16 cellular contexts compared by ENCODE assay signal in the genomic region with DNA sequence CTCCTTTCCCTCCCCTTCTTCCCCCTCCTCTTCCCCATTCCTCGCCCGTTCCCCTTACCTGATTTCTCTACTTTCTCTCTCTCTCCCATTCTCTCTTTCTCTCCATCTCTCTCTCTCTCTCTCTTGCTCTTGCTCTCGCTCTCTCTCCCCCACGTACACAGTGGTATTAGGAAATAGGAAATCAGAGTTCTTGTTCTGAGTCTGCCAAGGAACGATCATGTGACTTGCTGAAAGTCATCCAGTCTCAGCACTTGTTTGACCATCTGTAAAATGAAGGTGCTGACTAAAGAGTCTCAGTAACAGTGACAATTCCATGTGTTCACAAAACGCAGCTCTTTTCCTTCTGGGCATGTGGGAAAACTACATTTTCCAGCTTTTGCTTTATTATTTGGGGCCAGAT.
DNase-seq lines count a peak whose midpoint lies in the region; ATAC-seq and TF ChIP-seq lines count a peak whose summit lies in the region.
"Had no signal": no experiment of that assay in that cellular context is flagged by ENCODE, and none has a peak within 500 bp of the region (broad histone marks: within the 10 kb centered on the region; RNA-seq: fewer than 3 reads in every experiment).

No MANE protein-coding gene starts in this region.

- CTCF ChIA-PET in BJ (lab: Yijun Ruan, JAX): interaction anchor here (1.0 kb wide), 1 partner anchor 37 kb away, joined by 3 read pairs; no protein-coding TSS in a partner anchor

- intact Hi-C loops in prostate gland (cut with DNase I): no loop called here

- ATAC-seq in GM21447 (IDR thresholded peaks at IDR 0.05; ENCODE audit: unreplicated experiment) (no peak), HG02610 (IDR thresholded peaks at IDR 0.05; ENCODE audit: unreplicated experiment) (no peak)
- ATAC-seq: activated CD8-positive, alpha-beta memory T cell treated with anti-CD3 and anti-CD28 coated beads, Interleukin-2, amount 10 ng/mL, durations not matched to agents 7 days and 5 days; activated naive CD4-positive, alpha-beta T cell treated with anti-CD3 and anti-CD28 coated beads, Interleukin-2, amount 50 U/mL, for 72 hours; CD8-positive, alpha-beta T cell had no signal

- no peaks in the 10 kb centered on the region for H3K27me3 ChIP-seq in BJ (ENCODE audit: control insufficient read depth, insufficient read depth, low read length)
- H3K27me3 ChIP-seq in prostate gland (replicated peaks; ENCODE audit: insufficient read depth): no peaks in the 10 kb centered on the region
- no peaks in the 10 kb centered on the region for H3K27me3 ChIP-seq in MG63

- H3K9me3 ChIP-seq in prostate gland (no peaks in the 10 kb centered on the region), MG63 (no peaks in the 10 kb centered on the region)

- H3K9me3 Mint-ChIP-seq in osteocyte (ENCODE audit: unreplicated experiment): no peaks in the 10 kb centered on the region
- H3K9me3 Mint-ChIP-seq: stimulated activated naive CD8-positive, alpha-beta T cell treated with anti-CD3 and anti-CD28 coated beads, Interleukin-15, Interleukin-2, amounts not matched to agents 100 ng/mL and 50 ng/mL, for 24 hours had no signal

- H3K4me1 ChIP-seq in prostate gland (replicated peaks): no peaks in the 10 kb centered on the region

- TF ChIP-seq CTCF in BJ (IDR thresholded peaks at IDR 0.05; ENCODE audit: insufficient read depth, low read depth, low read length) (no peak), fibroblast of pulmonary artery (IDR thresholded peaks at IDR 0.05; ENCODE audit: low read length, missing control alignments) (no peak), prostate gland (IDR thresholded peaks at IDR 0.05) (no peak), osteocyte (IDR thresholded peaks at IDR 0.05) (no peak)

- no peak for TF ChIP-seq POLR2A in prostate gland (IDR thresholded peaks at IDR 0.05)

- POLR2A ChIA-PET in BJ (lab: Charles Lee): no interaction called here

- H3K36me3 ChIP-seq in BJ (ENCODE audit: control insufficient read depth, insufficient read depth, low read length) (no peaks in the 10 kb centered on the region), prostate gland (no peaks in the 10 kb centered on the region), MG63 (no peaks in the 10 kb centered on the region)

- H3K4me3 ChIP-seq in BJ (ENCODE audit: low read depth, low read length) (no peak overlapping the region), fibroblast of pulmonary artery (replicated peaks; ENCODE audit: low read depth, low read length) (peak overlapping the region; percentile 19), prostate gland (no peak overlapping the region), MG63 (no peak overlapping the region)

- 61% methylated on average over 6 of the region's 6 CpGs for WGBS in prostate gland

- H3K27me3 Mint-ChIP-seq in osteocyte (ENCODE audit: unreplicated experiment): no peaks in the 10 kb centered on the region
- H3K27me3 Mint-ChIP-seq: activated CD8-positive, alpha-beta memory T cell treated with anti-CD3 and anti-CD28 coated beads, Interleukin-2, amount 10 ng/mL, durations not matched to agents 7 days and 5 days; stimulated activated naive CD8-positive, alpha-beta T cell treated with anti-CD3 and anti-CD28 coated beads, Interleukin-15, Interleukin-2, amounts not matched to agents 100 ng/mL and 50 ng/mL, for 24 hours had no signal

- H3K27ac Mint-ChIP-seq in osteocyte (ENCODE audit: unreplicated experiment): no peak overlapping the region
- H3K27ac Mint-ChIP-seq: activated CD8-positive, alpha-beta memory T cell treated with anti-CD3 and anti-CD28 coated beads, Interleukin-2, amount 10 ng/mL, durations not matched to agents 7 days and 5 days; activated naive CD4-positive, alpha-beta T cell treated with anti-CD3 and anti-CD28 coated beads, Interleukin-2, amount 50 U/mL, for 72 hours; CD8-positive, alpha-beta T cell; stimulated activated naive CD8-positive, alpha-beta T cell treated with anti-CD3 and anti-CD28 coated beads, Interleukin-15, Interleukin-2, amounts not matched to agents 100 ng/mL and 50 ng/mL, for 24 hours had no signal

- no peaks in the 10 kb centered on the region for H3K4me1 Mint-ChIP-seq in osteocyte (ENCODE audit: unreplicated experiment)
- H3K4me1 Mint-ChIP-seq: activated CD8-positive, alpha-beta memory T cell treated with anti-CD3 and anti-CD28 coated beads, Interleukin-2, amount 10 ng/mL, durations not matched to agents 7 days and 5 days had no signal

- H3K36me3 Mint-ChIP-seq in osteocyte (ENCODE audit: unreplicated experiment): peaks cover 2% of the 10 kb centered on the region
- H3K36me3 Mint-ChIP-seq: activated naive CD4-positive, alpha-beta T cell treated with anti-CD3 and anti-CD28 coated beads, Interleukin-2, amount 50 U/mL, for 72 hours; CD8-positive, alpha-beta T cell had no signal

- H3K27ac ChIP-seq in prostate gland: no peak overlapping the region

- H3K4me3 Mint-ChIP-seq in osteocyte (ENCODE audit: unreplicated experiment): no peak overlapping the region
- H3K4me3 Mint-ChIP-seq: activated CD8-positive, alpha-beta memory T cell treated with anti-CD3 and anti-CD28 coated beads, Interleukin-2, amount 10 ng/mL, durations not matched to agents 7 days and 5 days; CD8-positive, alpha-beta T cell; stimulated activated naive CD8-positive, alpha-beta T cell treated with anti-CD3 and anti-CD28 coated beads, Interleukin-15, Interleukin-2, amounts not matched to agents 100 ng/mL and 50 ng/mL, for 24 hours had no signal

- DNase-seq in BJ (ENCODE audit: low read depth) (peak; percentile 23), RPMI8226 (peak; percentile 6), fibroblast of pulmonary artery (ENCODE audit: low read depth) (peak; percentile 94), prostate gland (ENCODE audit: low spot score) (peak; percentile 5), osteocyte (ENCODE audit: extremely low spot score, unreplicated experiment) (no peak), MG63 (no peak)
- DNase-seq: activated CD8-positive, alpha-beta memory T cell treated with anti-CD3 and anti-CD28 coated beads, Interleukin-2, amount 10 ng/mL, durations not matched to agents 7 days and 5 days; CD8-positive, alpha-beta T cell; NCI-H1436; NCI-H526; posterior cingulate gyrus; SHP77 treated with DMSO at 0.1 percent for 48 hours had no signal

Comparison
In these comparisons a context has a peak if more than half of its experiments do, and no peak if none do; other contexts are left out.
1. DNase-seq: peak in BJ (single experiment), RPMI8226 (single experiment), fibroblast of pulmonary artery (single experiment) and prostate gland (single experiment); none in osteocyte (single experiment) and MG63 (single experiment).